In genomic region chr5:98570010-98570409, GRCh38 we compare ENCODE assay signal across 13 cellular contexts.
DNase-seq lines count a peak whose midpoint lies in the region; TF ChIP-seq lines count a peak whose summit lies in the region.
"Had no signal": no experiment of that assay in that cellular context is flagged by ENCODE, and none has a peak within 500 bp of the region (broad histone marks: within the 10 kb centered on the region; RNA-seq: fewer than 3 reads in every experiment).

No MANE protein-coding gene starts in this region.

- H3K4me3 ChIP-seq in brain microvascular endothelial cell (ENCODE audit: low read depth, low read length), result no peak overlapping the region
- no peak overlapping the region for H3K4me3 ChIP-seq in left ventricle myocardium inferior
- H3K4me3 ChIP-seq: lung had no signal

- no peaks in the 10 kb centered on the region for H3K36me3 ChIP-seq in brain microvascular endothelial cell (replicated peaks)
- H3K36me3 ChIP-seq in left ventricle myocardium inferior, result no peaks in the 10 kb centered on the region

- intact Hi-C loops in left ventricle myocardium inferior (cut with micrococcal nuclease), result no loop called here

- TF ChIP-seq CTCF in brain microvascular endothelial cell (IDR thresholded peaks at IDR 0.05; ENCODE audit: low read depth, low read length, missing control alignments) (no peak), left ventricle myocardium inferior (IDR thresholded peaks at IDR 0.05; ENCODE audit: borderline replicate concordance) (no peak)

- H3K27ac ChIP-seq in brain microvascular endothelial cell (peak overlapping the region; percentile 80), left ventricle myocardium inferior (replicated peaks) (no peak overlapping the region)

- DNase-seq in A172 (ENCODE audit: low spot score) (peak; percentile 60), HT-29 (ENCODE audit: low spot score) (peak; percentile 31), brain microvascular endothelial cell (no peak), kidney glomerular epithelial cell (lab: John Stamatoyannopoulos, UW) (peak; percentile 62), iPS-NIHi7 (ENCODE audit: extremely low spot score) (no peak), left ventricle myocardium inferior (no peak), ACHN (no peak), cortex of kidney (lab: John Stamatoyannopoulos, UW) (no peak)
- DNase-seq: amniotic stem cell; CD4-positive, alpha-beta T cell; NCI-H2107; stimulated activated CD4-positive, alpha-beta T cell treated with anti-CD3 and anti-CD28 coated beads, Interleukin-2, amount 100 ng/mL, for 48 hours had no signal

- in situ Hi-C loops in brain microvascular endothelial cell (cut with HindIII; ENCODE audit: low pct_ligation_motif_present, low sequenced_read_pairs) (no loop called here), ACHN (cut with HindIII; ENCODE audit: low pct_ligation_motif_present, low pct_unique_long_range_greater_than_20kb, low sequenced_read_pairs) (no loop called here)

- H3K4me1 ChIP-seq in left ventricle myocardium inferior, result no peaks in the 10 kb centered on the region

- H3K27me3 ChIP-seq in brain microvascular endothelial cell (replicated peaks) (no peaks in the 10 kb centered on the region), left ventricle myocardium inferior (ENCODE audit: low read depth) (no peaks in the 10 kb centered on the region)

- peaks cover 3% of the 10 kb centered on the region for H3K9me3 ChIP-seq in left ventricle myocardium inferior (replicated peaks)

Comparison
In these comparisons a context has a peak if more than half of its experiments do, and no peak if none do; other contexts are left out.
1. DNase-seq: peak in A172 (single experiment), HT-29 (single experiment) and kidney glomerular epithelial cell (single experiment); none in brain microvascular endothelial cell (single experiment), iPS-NIHi7 (single experiment), left ventricle myocardium inferior (single experiment), ACHN (single experiment) and cortex of kidney (single experiment).